Comparison of ENCODE assay signal across 10 cellular contexts in genomic region chr3:156474560-156475389, GRCh38.
DNase-seq lines count a peak whose midpoint lies in the region; ATAC-seq and TF ChIP-seq lines count a peak whose summit lies in the region.
"Had no signal": no experiment of that assay in that cellular context is flagged by ENCODE, and none has a peak within 500 bp of the region (broad histone marks: within the 10 kb centered on the region; RNA-seq: fewer than 3 reads in every experiment).

No MANE protein-coding gene starts in this region.

- no peaks in the 10 kb centered on the region for H3K36me3 ChIP-seq in ectodermal cell (ENCODE audit: control insufficient read depth, insufficient read depth, low read length)
- no peaks in the 10 kb centered on the region for H3K36me3 ChIP-seq in neural progenitor cell

- H3K27me3 ChIP-seq in ectodermal cell (ENCODE audit: control insufficient read depth, insufficient read depth, low read length, poor library complexity, severe bottlenecking) (no peaks in the 10 kb centered on the region), neural progenitor cell (no peaks in the 10 kb centered on the region)

- no peak overlapping the region for H3K4me3 Mint-ChIP-seq in neural progenitor cell
- H3K4me3 Mint-ChIP-seq: activated T-cell treated with anti-CD3 and anti-CD28 coated beads, Interleukin-2, amount 50 U/mL, for 24 hours had no signal

- H3K9ac ChIP-seq in neural progenitor cell: no peak overlapping the region

- H3K27ac ChIP-seq in ectodermal cell (ENCODE audit: insufficient read depth, low read depth, low read length, poor library complexity, severe bottlenecking) (no peak overlapping the region), neural progenitor cell (no peak overlapping the region)

- H3K9me3 Mint-ChIP-seq in neural progenitor cell: no peaks in the 10 kb centered on the region
- H3K9me3 Mint-ChIP-seq: activated T-cell treated with anti-CD3 and anti-CD28 coated beads, Interleukin-2, amount 50 U/mL, for 24 hours had no signal

- no peak overlapping the region for H3K27ac Mint-ChIP-seq in neural progenitor cell
- H3K27ac Mint-ChIP-seq: activated T-cell treated with anti-CD3 and anti-CD28 coated beads, Interleukin-2, amount 50 U/mL, for 24 hours had no signal

- no peaks in the 10 kb centered on the region for H3K79me2 ChIP-seq in neural progenitor cell (ENCODE audit: low read depth)

- H3K4me3 ChIP-seq in GM12865 (ENCODE audit: low read depth, low read length) (no peak overlapping the region), ectodermal cell (ENCODE audit: insufficient read depth, low read depth, low read length) (peak overlapping the region; percentile 4), neural progenitor cell (peak overlapping the region; percentile 44)

- DNase-seq in GM12865 (ENCODE audit: low read depth): peak; percentile 13
- peak; percentile 24 for DNase-seq in M059J (ENCODE audit: low read depth)
- DNase-seq in neural progenitor cell (ENCODE audit: low spot score): peak; percentile 65
- DNase-seq in stimulated activated CD4-positive, alpha-beta T cell treated with anti-CD3 and anti-CD28 coated beads, Interleukin-15, amount 100 ng/mL, for 24 hours: no peak
- DNase-seq in DMS153 treated with DMSO at 0.1 percent for 48 hours (lab: John Stamatoyannopoulos, UW; ENCODE audit: unreplicated experiment): no peak
- DNase-seq: activated T-cell treated with anti-CD3 and anti-CD28 coated beads, Interleukin-2, amount 50 U/mL, for 24 hours; NCI-H524 treated with DMSO at 0.1 percent for 48 hours had no signal

- no peaks in the 10 kb centered on the region for H3K36me3 Mint-ChIP-seq in neural progenitor cell

- no peaks in the 10 kb centered on the region for H3K27me3 Mint-ChIP-seq in neural progenitor cell (ENCODE audit: insufficient read depth, low read depth)

- peaks cover 11% of the 10 kb centered on the region for H3K4me1 Mint-ChIP-seq in neural progenitor cell

- no peaks in the 10 kb centered on the region for H3F3A ChIP-seq in neural progenitor cell (ENCODE audit: low read depth)

- 59 to 60% methylated on average over 12 of the region's 12 CpGs for WGBS in ectodermal cell, 2 experiments

- ATAC-seq in esophagus mucosa (no peak), HG02973 (IDR thresholded peaks at IDR 0.05; ENCODE audit: unreplicated experiment) (no peak)

- H3K9me3 ChIP-seq in ectodermal cell (ENCODE audit: control insufficient read depth, low read length) (no peaks in the 10 kb centered on the region), neural progenitor cell (ENCODE audit: low read depth) (no peaks in the 10 kb centered on the region)

- no peaks in the 10 kb centered on the region for H4K20me1 ChIP-seq in neural progenitor cell (ENCODE audit: low read depth)

- peak overlapping the region; percentile 89 for H2AFZ ChIP-seq in neural progenitor cell (replicated peaks)

- no peaks in the 10 kb centered on the region for H3K4me1 ChIP-seq in ectodermal cell (ENCODE audit: control insufficient read depth, insufficient read depth, low read length)
- no peaks in the 10 kb centered on the region for H3K4me1 ChIP-seq in neural progenitor cell

- peak overlapping the region; percentile 82 for H3K4me2 ChIP-seq in neural progenitor cell

- TF ChIP-seq CTCF in GM12865 (IDR thresholded peaks at IDR 0.05; ENCODE audit: insufficient read depth, low read depth, low read length, missing control alignments): peak; percentile 48
- TF ChIP-seq CTCF in neural progenitor cell (IDR thresholded peaks at IDR 0.05): peak; percentile 66

Comparison
In these comparisons a context has a peak if more than half of its experiments do, and no peak if none do; other contexts are left out.
1. DNase-seq: peak in GM12865 (single experiment), M059J (single experiment) and neural progenitor cell (single experiment); none in stimulated activated CD4-positive, alpha-beta T cell treated with anti-CD3 and anti-CD28 coated beads, Interleukin-15, amount 100 ng/mL, for 24 hours (single experiment) and DMS153 treated with DMSO at 0.1 percent for 48 hours (single experiment).